ENCODE assay signal across 22 cellular contexts in the genomic region with DNA sequence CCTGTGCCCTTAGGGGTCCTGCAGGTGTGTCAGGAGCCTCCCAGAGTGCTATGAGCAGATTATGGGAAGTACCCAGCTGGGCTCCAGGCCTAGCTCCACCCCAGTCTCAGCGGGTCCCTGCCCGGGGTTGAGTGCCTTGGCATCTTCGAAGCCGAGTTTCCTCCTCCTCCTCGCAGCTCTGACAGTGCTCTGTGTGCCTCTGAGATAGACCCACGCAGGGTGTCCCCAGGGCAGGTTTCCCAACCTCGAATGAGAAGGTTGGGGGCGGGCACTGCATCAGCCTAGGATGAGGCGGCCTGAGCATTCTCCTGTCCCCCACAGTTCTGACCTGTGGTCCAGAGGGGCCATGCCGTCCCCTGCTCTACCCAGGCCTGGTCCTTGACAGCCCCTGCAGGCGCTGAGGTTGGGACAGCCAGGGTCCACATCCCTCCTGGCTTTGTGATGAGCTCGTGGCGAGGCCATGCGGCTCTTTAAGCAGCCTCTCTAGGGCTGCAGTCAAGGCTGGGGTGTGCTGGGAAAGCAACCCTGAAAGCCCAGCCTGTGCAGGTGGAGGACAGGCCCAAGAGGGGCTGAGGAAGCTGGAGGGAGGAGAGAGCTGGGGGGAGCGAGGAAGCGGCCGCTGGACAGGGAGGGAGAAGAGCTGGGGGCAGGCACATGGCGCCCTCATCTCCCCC. TPM values are rescaled to one million over a fixed set of nuclear protein-coding genes. Genes with fewer than 3 reads are reported as not detected.
DNase-seq lines count a peak whose midpoint lies in the region; FAIRE-seq and TF ChIP-seq lines count a peak whose summit lies in the region.
"Had no signal": no experiment of that assay in that cellular context is flagged by ENCODE, and none has a peak within 500 bp of the region (broad histone marks: within the 10 kb centered on the region; RNA-seq: fewer than 3 reads in every experiment).

No MANE protein-coding gene starts in this region.

- no peaks in the 10 kb centered on the region for H3K79me2 ChIP-seq in OCI-LY7 (ENCODE audit: insufficient read depth, low read depth, low read length)
- no peaks in the 10 kb centered on the region for H3K79me2 ChIP-seq in parathyroid adenoma

- no peaks in the 10 kb centered on the region for H3K9me3 ChIP-seq in BLaER1 treated with 17β-estradiol and CSF1 and Interleukin-3, amounts not matched to agents 10 nM and 100 nM (replicated peaks in 1 of 11)
- H3K9me3 ChIP-seq in OCI-LY7 (ENCODE audit: low read length) = no peaks in the 10 kb centered on the region
- H3K9me3 ChIP-seq in kidney (ENCODE audit: control insufficient read depth in 1 of 2, low read length in 2 of 2) = no peaks in the 10 kb centered on the region
- H3K9me3 ChIP-seq in parathyroid adenoma (ENCODE audit: control insufficient read depth, low read length) = no peaks in the 10 kb centered on the region
- H3K9me3 ChIP-seq: MG63, Peyer's patch had no signal

- peaks cover 0 to 12% (median 0%) of the 10 kb centered on the region in 11 experiments; a peak in 2 of 22 replicates for H3K36me3 ChIP-seq in BLaER1 treated with 17β-estradiol and CSF1 and Interleukin-3, amounts not matched to agents 10 nM and 100 nM
- H3K36me3 ChIP-seq in OCI-LY7 (ENCODE audit: insufficient read depth, low read length) (no peaks in the 10 kb centered on the region), kidney (ENCODE audit: control insufficient read depth in 1 of 2, insufficient read depth in 2 of 2, low read length in 2 of 2) (peaks cover 0 to 6% of the 10 kb centered on the region in 2 donors), parathyroid adenoma (ENCODE audit: control insufficient read depth, insufficient read depth, low read length) (no peaks in the 10 kb centered on the region)
- H3K36me3 ChIP-seq: MG63, Peyer's patch had no signal

- H3K4me1 Mint-ChIP-seq in T-helper 2 cell treated with Interferon-gamma antibody and Interleukin-4, amounts not matched to agents 5 μg/mL and 100 μg/mL, for 36 hours (ENCODE audit: low read depth) = no peaks in the 10 kb centered on the region
- H3K4me1 Mint-ChIP-seq in HFFc6 (ENCODE audit: low read depth) = no peaks in the 10 kb centered on the region

- no TSS peak for BruUV-seq in OCI-LY7 (replicated peaks; lab: Mats Ljungman, UMichigan)

- peak overlapping the region in 8 of 11 experiments; percentile 35 to 66 (median 51); a peak in 16 of 22 replicates for H3K27ac ChIP-seq in BLaER1 treated with 17β-estradiol and CSF1 and Interleukin-3, amounts not matched to agents 10 nM and 100 nM
- peak overlapping the region; percentile 35 for H3K27ac ChIP-seq in OCI-LY7 (ENCODE audit: low read depth, low read length, poor library complexity, severe bottlenecking)
- H3K27ac ChIP-seq in kidney (ENCODE audit: low read depth in 2 of 2, low read length in 2 of 2) = no peak overlapping the region
- peak overlapping the region; percentile 49 for H3K27ac ChIP-seq in parathyroid adenoma
- H3K27ac ChIP-seq: KMS-11, Peyer's patch had no signal

- no peak overlapping the region for H3K27ac Mint-ChIP-seq in T-helper 2 cell treated with Interferon-gamma antibody and Interleukin-4, amounts not matched to agents 5 μg/mL and 100 μg/mL, for 36 hours
- no peak overlapping the region for H3K27ac Mint-ChIP-seq in HFFc6
- H3K27ac Mint-ChIP-seq: CD4-positive, CD25-positive, alpha-beta regulatory T cell had no signal

- DNase-seq in OCI-LY7 (ENCODE audit: low spot score) (no peak), kidney (peak; percentile 63), NCI-H82 treated with DMSO at 0.1 percent for 48 hours (lab: John Stamatoyannopoulos, UW; ENCODE audit: unreplicated experiment) (no peak), cerebellar cortex (ENCODE audit: low spot score) (no peak), HFFc6 (no peak)
- no peak for DNase-seq in T-helper 2 cell treated with Interferon-gamma antibody and Interleukin-4, amounts not matched to agents 5 μg/mL and 100 μg/mL, for 36 hours (ENCODE audit: low spot score)
- DNase-seq: Calu3; CD4-positive, CD25-positive, alpha-beta regulatory T cell; MG63; NCI-H1105; NCI-H187 treated with DMSO at 0.1 percent for 48 hours; NCI-H446; NCI-H748 treated with DMSO at 0.1 percent for 48 hours; SIG-M5 had no signal

- H3K4me1 ChIP-seq in BLaER1 treated with 17β-estradiol and CSF1 and Interleukin-3, amounts not matched to agents 10 nM and 100 nM = peaks cover 26 to 65% (median 56%) of the 10 kb centered on the region in 10 experiments
- peaks cover 42% of the 10 kb centered on the region for H3K4me1 ChIP-seq in OCI-LY7 (ENCODE audit: insufficient read depth, low read length, poor library complexity, severe bottlenecking)
- peaks cover 0 to 6% of the 10 kb centered on the region in 2 donors for H3K4me1 ChIP-seq in kidney (ENCODE audit: control insufficient read depth in 1 of 2, insufficient read depth in 1 of 2, low read depth in 1 of 2, low read length in 2 of 2)
- peaks cover 18% of the 10 kb centered on the region for H3K4me1 ChIP-seq in parathyroid adenoma
- H3K4me1 ChIP-seq: Peyer's patch had no signal

- peaks cover 0 to 25% (median 0%) of the 10 kb centered on the region in 11 experiments; a peak in 3 of 22 replicates for H4K20me1 ChIP-seq in BLaER1 treated with 17β-estradiol and CSF1 and Interleukin-3, amounts not matched to agents 10 nM and 100 nM
- no peaks in the 10 kb centered on the region for H4K20me1 ChIP-seq in OCI-LY7 (ENCODE audit: insufficient read depth, low read length)

- no peak for TF ChIP-seq CTCF in OCI-LY7 (conservative IDR thresholded peaks at IDR 0.05; ENCODE audit: low read length)
- no peak for TF ChIP-seq CTCF in kidney (IDR thresholded peaks at IDR 0.05; ENCODE audit: borderline replicate concordance, extremely low read depth, insufficient read depth)
- no peak for TF ChIP-seq CTCF in parathyroid adenoma (IDR thresholded peaks at IDR 0.05)
- TF ChIP-seq CTCF in HFFc6 (IDR thresholded peaks at IDR 0.05) = no peak

- H3K27me3 ChIP-seq in BLaER1 treated with 17β-estradiol and CSF1 and Interleukin-3, amounts not matched to agents 10 nM and 100 nM = no peaks in the 10 kb centered on the region
- H3K27me3 ChIP-seq in parathyroid adenoma (ENCODE audit: control insufficient read depth, insufficient read depth, low read length) = no peaks in the 10 kb centered on the region
- H3K27me3 ChIP-seq: MG63, Peyer's patch had no signal

- H3K4me3 ChIP-seq in BLaER1 treated with 17β-estradiol and CSF1 and Interleukin-3, amounts not matched to agents 10 nM and 100 nM = no peak overlapping the region
- no peak overlapping the region for H3K4me3 ChIP-seq in OCI-LY7 (ENCODE audit: low read depth, low read length, poor library complexity, severe bottlenecking)
- no peak overlapping the region for H3K4me3 ChIP-seq in kidney (ENCODE audit: low read length in 2 of 2)
- no peak overlapping the region for H3K4me3 ChIP-seq in parathyroid adenoma (ENCODE audit: low read depth, low read length)
- H3K4me3 ChIP-seq: MG63, Peyer's patch had no signal

- no peaks in the 10 kb centered on the region for H3K9me2 ChIP-seq in OCI-LY7 (ENCODE audit: insufficient read depth, low read length)

- H2AFZ ChIP-seq in OCI-LY7 (ENCODE audit: low read length) = no peak overlapping the region
- H2AFZ ChIP-seq in parathyroid adenoma = no peak overlapping the region

- no peak overlapping the region for H3K4me3 Mint-ChIP-seq in T-helper 2 cell treated with Interferon-gamma antibody and Interleukin-4, amounts not matched to agents 5 μg/mL and 100 μg/mL, for 36 hours
- H3K4me3 Mint-ChIP-seq in HFFc6 = no peak overlapping the region
- H3K4me3 Mint-ChIP-seq: CD4-positive, CD25-positive, alpha-beta regulatory T cell had no signal

- H3K9me3 Mint-ChIP-seq in T-helper 2 cell treated with Interferon-gamma antibody and Interleukin-4, amounts not matched to agents 5 μg/mL and 100 μg/mL, for 36 hours = no peaks in the 10 kb centered on the region
- no peaks in the 10 kb centered on the region for H3K9me3 Mint-ChIP-seq in HFFc6

- H3K27me3 Mint-ChIP-seq in T-helper 2 cell treated with Interferon-gamma antibody and Interleukin-4, amounts not matched to agents 5 μg/mL and 100 μg/mL, for 36 hours (ENCODE audit: low read depth) = no peaks in the 10 kb centered on the region
- no peaks in the 10 kb centered on the region for H3K27me3 Mint-ChIP-seq in HFFc6 (ENCODE audit: insufficient read depth)

- peak overlapping the region in 9 of 11 experiments; percentile 14 to 67 (median 32); a peak in 11 of 22 replicates for H3K9ac ChIP-seq in BLaER1 treated with 17β-estradiol and CSF1 and Interleukin-3, amounts not matched to agents 10 nM and 100 nM
- no peak overlapping the region for H3K9ac ChIP-seq in kidney (ENCODE audit: low read length in 2 of 2)
- no peak overlapping the region for H3K9ac ChIP-seq in parathyroid adenoma
- H3K9ac ChIP-seq: KMS-11 had no signal

- CTCF ChIA-PET in OCI-LY7 (lab: Charles Lee; ENCODE audit: unreplicated experiment) = no interaction called here

- H3K4me2 ChIP-seq in BLaER1 treated with 17β-estradiol and CSF1 and Interleukin-3, amounts not matched to agents 10 nM and 100 nM = peak overlapping the region; percentile 54 to 91 (median 74)
- H3K4me2 ChIP-seq in OCI-LY7 (ENCODE audit: low read length) = peak overlapping the region; percentile 47; the same call in 1 of the 2 replicates
- peak overlapping the region; percentile 41 for H3K4me2 ChIP-seq in parathyroid adenoma (ENCODE audit: low read length)
- H3K4me2 ChIP-seq: KMS-11 had no signal

- intact Hi-C loops in OCI-LY7 (cut with micrococcal nuclease; ENCODE audit: unreplicated experiment) (no loop called here), kidney (cut with DNase I) (no loop called here)

- POLR2A ChIA-PET in OCI-LY7 (lab: Charles Lee) = no interaction called here

- H3K36me3 Mint-ChIP-seq in T-helper 2 cell treated with Interferon-gamma antibody and Interleukin-4, amounts not matched to agents 5 μg/mL and 100 μg/mL, for 36 hours (ENCODE audit: low read depth) = no peaks in the 10 kb centered on the region
- no peaks in the 10 kb centered on the region for H3K36me3 Mint-ChIP-seq in HFFc6 (ENCODE audit: low read depth)

- FAIRE-seq in kidney (lab: Jason Lieb, UNC) = no peak
- FAIRE-seq: A204.1, GM12892, HepG2 had no signal

RNA-seq across cellular contexts. Expression of gene SKOR1, which starts 20.2 kb away (rescaled TPM):
- 1.1 and 1.5 TPM in 2 replicates for total RNA-seq in OCI-LY7 (2014; rRNA removed; shearing (Covaris generic))
- total RNA-seq in OCI-LY7 (2022) (1.0 and 1.6 TPM in 2 replicates), kidney (0.57 TPM)
- polyA plus RNA-seq in kidney (ENCODE audit: insufficient read depth, low read depth, low replicate concordance) = 0.22 TPM
- under 1 TPM in 5 of 6 experiments, not detected in 1; 0.05 to 0.13 (median 0.09) TPM for total RNA-seq in HFFc6 (2021; fragmentation: NEBNext Ultra II Directional; extraction: Animal tissue kit (Norgen Biotek cat#: 25700))
- polyA plus RNA-seq: CD4-positive, CD25-positive, alpha-beta regulatory T cell had no signal

RNA-seq across cellular contexts. Expression of gene RNU6-1, which starts 34.7 kb away (rescaled TPM):
- total RNA-seq in OCI-LY7 (2014; rRNA removed; shearing (Covaris generic)) = not detected in 2 replicates
- total RNA-seq in OCI-LY7 (2022) (not detected in 2 replicates), kidney (not detected)
- polyA plus RNA-seq in kidney (ENCODE audit: insufficient read depth, low read depth, low replicate concordance) = not detected
- not detected for total RNA-seq in HFFc6 (2021; fragmentation: NEBNext Ultra II Directional; extraction: Animal tissue kit (Norgen Biotek cat#: 25700))
- total RNA-seq: Calu3; CD4-positive, CD25-positive, alpha-beta regulatory T cell; G401; Peyer's patch had no signal
- polyA plus RNA-seq: CD4-positive, CD25-positive, alpha-beta regulatory T cell; HepG2 had no signal

Comparison
In these comparisons a context has a peak if more than half of its experiments do, and no peak if none do; other contexts are left out.
1. H3K27ac ChIP-seq: peak in BLaER1 treated with 17β-estradiol and CSF1 and Interleukin-3, amounts not matched to agents 10 nM and 100 nM (8 of 11), OCI-LY7 (single experiment) and parathyroid adenoma (single experiment); none in kidney (0 of 2).
2. H3K9ac ChIP-seq: peak in BLaER1 treated with 17β-estradiol and CSF1 and Interleukin-3, amounts not matched to agents 10 nM and 100 nM (9 of 11); none in kidney (0 of 2) and parathyroid adenoma (single experiment).
3. Peak in every context shown above with its lines, with median percentiles within 50 percentile points of each other: H3K4me2 ChIP-seq.